16 cellular contexts compared by ENCODE assay signal in the genomic region with DNA sequence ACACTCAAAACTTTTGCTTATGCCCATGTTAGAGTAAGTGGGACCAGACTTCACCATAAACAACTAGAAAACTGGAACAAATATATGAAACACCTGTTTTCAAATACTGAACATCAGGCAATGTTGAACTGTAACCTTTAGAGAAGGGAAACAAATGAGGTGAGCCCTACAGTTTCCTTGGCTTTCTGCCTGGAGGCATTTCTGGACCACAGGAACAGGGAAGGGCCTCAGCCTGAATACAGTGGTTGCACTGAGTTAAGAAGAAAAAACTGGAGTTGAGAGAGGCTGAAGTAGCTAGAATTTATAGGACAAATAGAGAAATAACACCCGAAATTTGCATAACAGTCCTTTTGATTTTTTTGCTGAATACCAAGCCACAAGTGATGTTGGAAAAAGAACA.
DNase-seq lines count a peak whose midpoint lies in the region; ATAC-seq, FAIRE-seq and TF ChIP-seq lines count a peak whose summit lies in the region.
"Had no signal": no experiment of that assay in that cellular context is flagged by ENCODE, and none has a peak within 500 bp of the region (broad histone marks: within the 10 kb centered on the region; RNA-seq: fewer than 3 reads in every experiment).

No MANE protein-coding gene starts in this region.

- H3K4me1 ChIP-seq in small intestine (ENCODE audit: control insufficient read depth in 2 of 2, insufficient read depth in 1 of 2, low read depth in 1 of 2, low read length in 1 of 2): no peaks in the 10 kb centered on the region
- H3K4me1 ChIP-seq: A549; BLaER1 treated with 17β-estradiol and CSF1 and Interleukin-3, amounts not matched to agents 10 nM and 100 nM had no signal

- TF ChIP-seq CTCF in HFF-Myc (IDR thresholded peaks at IDR 0.05; ENCODE audit: low read depth, low read length, missing control alignments) (no peak), epithelial cell of proximal tubule (conservative IDR thresholded peaks at IDR 0.05; ENCODE audit: low read depth, low read length) (no peak)

- H3K4me3 ChIP-seq in HFF-Myc (replicated peaks; ENCODE audit: low read depth, low read length): no peak overlapping the region
- H3K4me3 ChIP-seq in epithelial cell of proximal tubule (ENCODE audit: low read depth, low read length): no peak overlapping the region
- H3K4me3 ChIP-seq in small intestine (ENCODE audit: low read depth in 1 of 2, low read length in 2 of 2): no peak overlapping the region
- H3K4me3 ChIP-seq: A549; BLaER1 treated with 17β-estradiol and CSF1 and Interleukin-3, amounts not matched to agents 10 nM and 100 nM had no signal

- ATAC-seq in GM21529 (IDR thresholded peaks at IDR 0.05; ENCODE audit: unreplicated experiment): no peak
- ATAC-seq: A549, Panc1, Right ventricle myocardium inferior had no signal

- DNase-seq in HFF-Myc (ENCODE audit: extremely low read depth, low read depth) (peak; percentile 38), NCI-H226 (peak; percentile 6), epithelial cell of proximal tubule (ENCODE audit: low read depth) (peak; percentile 10), small intestine (peak; percentile 3), RPMI8226 (no peak)
- DNase-seq in stimulated activated naive CD4-positive, alpha-beta T cell treated with Interleukin-2 at 50 U/mL for 16 hours (lab: John Stamatoyannopoulos, UW): no peak
- DNase-seq: CD8-positive, alpha-beta memory T cell; DMS79; H9; NCI-H1105; NCI-H524 had no signal

- no peaks in the 10 kb centered on the region for H3K36me3 ChIP-seq in small intestine (ENCODE audit: control insufficient read depth in 2 of 2, insufficient read depth in 2 of 2, low read length in 2 of 2)
- H3K36me3 ChIP-seq: BLaER1 treated with 17β-estradiol and CSF1 and Interleukin-3, amounts not matched to agents 10 nM and 100 nM had no signal

- 78 to 90% (median 86%) methylated on average over 1 of the region's 1 CpG for WGBS in small intestine, 3 donors

- H3K27ac ChIP-seq in small intestine (ENCODE audit: low read depth in 1 of 2, low read length in 1 of 2): no peak overlapping the region
- H3K27ac ChIP-seq: A549; BLaER1 treated with 17β-estradiol and CSF1 and Interleukin-3, amounts not matched to agents 10 nM and 100 nM had no signal

- no peak for FAIRE-seq in small intestine (lab: Jason Lieb, UNC)
- FAIRE-seq: A549 had no signal

- H3K9me3 ChIP-seq in small intestine (ENCODE audit: control insufficient read depth, low read depth): no peaks in the 10 kb centered on the region
- H3K9me3 ChIP-seq: A549 had no signal

- no peaks in the 10 kb centered on the region for H3K27me3 ChIP-seq in small intestine (ENCODE audit: control insufficient read depth in 2 of 2, insufficient read depth in 2 of 2, low read length in 2 of 2)
- H3K27me3 ChIP-seq: BLaER1 treated with 17β-estradiol and CSF1 and Interleukin-3, amounts not matched to agents 10 nM and 100 nM had no signal

Comparison
In these comparisons a context has a peak if more than half of its experiments do, and no peak if none do; other contexts are left out.
1. DNase-seq: peak in HFF-Myc (single experiment), NCI-H226 (single experiment), epithelial cell of proximal tubule (single experiment) and small intestine (single experiment); none in RPMI8226 (single experiment) and stimulated activated naive CD4-positive, alpha-beta T cell treated with Interleukin-2 at 50 U/mL for 16 hours (single experiment).